In the genomic region with DNA sequence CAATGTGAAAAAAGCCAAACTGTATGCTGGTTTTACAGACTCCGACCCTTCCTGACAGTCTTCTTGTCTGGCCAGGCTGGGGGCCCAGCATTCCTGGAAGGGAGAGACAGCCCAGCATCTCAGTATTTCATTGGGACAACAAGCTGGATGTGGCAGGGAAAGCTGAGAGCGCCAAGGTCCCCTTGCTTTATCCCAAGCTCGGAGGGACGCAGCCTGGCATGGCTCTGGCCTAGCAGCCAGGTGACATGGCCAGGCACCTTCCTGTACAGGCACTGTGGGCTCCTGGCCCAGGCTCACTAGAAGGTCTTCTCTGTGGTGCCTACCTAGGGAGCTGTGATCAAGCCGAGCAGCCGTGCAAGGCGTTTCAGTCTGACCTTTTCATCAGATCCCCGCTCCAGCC, we compare ENCODE assay signal across 25 cellular contexts. TPM values are rescaled to one million over a fixed set of nuclear protein-coding genes. Genes with fewer than 3 reads are reported as not detected.
DNase-seq lines count a peak whose midpoint lies in the region; ATAC-seq and TF ChIP-seq lines count a peak whose summit lies in the region.
"Had no signal": no experiment of that assay in that cellular context is flagged by ENCODE, and none has a peak within 500 bp of the region (broad histone marks: within the 10 kb centered on the region; RNA-seq: fewer than 3 reads in every experiment).

No MANE protein-coding gene starts in this region.

- ATAC-seq in heart right ventricle (no peak), SK-N-SH treated with all-trans-retinoic acid at 6 μM for 48 hours (no peak), HG03342 (IDR thresholded peaks at IDR 0.05; ENCODE audit: unreplicated experiment) (no peak)
- ATAC-seq: GM12878 had no signal

- H3K27me3 ChIP-seq in right atrium auricular region (no peaks in the 10 kb centered on the region), heart right ventricle (no peaks in the 10 kb centered on the region), ascending aorta (no peaks in the 10 kb centered on the region), osteoblast (ENCODE audit: insufficient read depth, low read length) (no peaks in the 10 kb centered on the region)

- H4K20me1 ChIP-seq in osteoblast (ENCODE audit: insufficient read depth, low read length), result no peaks in the 10 kb centered on the region

- H3K79me2 ChIP-seq in osteoblast (ENCODE audit: insufficient read depth, low read length), result no peaks in the 10 kb centered on the region

- H3K27ac ChIP-seq in right atrium auricular region (no peak overlapping the region), heart right ventricle (no peak overlapping the region), ascending aorta (peak overlapping the region; percentile 64 to 74), osteoblast (ENCODE audit: low read depth, low read length) (peak overlapping the region; percentile 60)
- H3K27ac ChIP-seq: GM23248 had no signal

- intact Hi-C loops in heart right ventricle (cut with DNase I) (loop anchor here in 4 of 10 donors (5.0 to 10.0 kb wide), 3 partner anchors 224 to 402 kb away; no protein-coding TSS in a partner anchor), ascending aorta (cut with DNase I) (loop anchor here (2.0 kb wide), 1 partner anchor 24 kb away; no protein-coding TSS in a partner anchor)

- H3K36me3 ChIP-seq in right atrium auricular region, result peaks cover 52% of the 10 kb centered on the region
- H3K36me3 ChIP-seq in heart right ventricle, result peaks cover 0 to 63% (median 45%) of the 10 kb centered on the region in 9 donors
- H3K36me3 ChIP-seq in ascending aorta, result peaks cover 56 to 58% of the 10 kb centered on the region in 2 donors
- H3K36me3 ChIP-seq in osteoblast (ENCODE audit: insufficient read depth, low read length), result peaks cover 57% of the 10 kb centered on the region

- no peak overlapping the region for H3K4me2 ChIP-seq in osteoblast (ENCODE audit: insufficient read depth, low read length)

- H3K9me3 ChIP-seq in right atrium auricular region, result no peaks in the 10 kb centered on the region
- no peaks in the 10 kb centered on the region for H3K9me3 ChIP-seq in heart right ventricle
- no peaks in the 10 kb centered on the region for H3K9me3 ChIP-seq in ascending aorta
- H3K9me3 ChIP-seq in osteoblast (ENCODE audit: low read depth, low read length), result no peaks in the 10 kb centered on the region

- 91 to 93% methylated on average over 8 of the region's 8 CpGs for WGBS in heart right ventricle, 2 donors

- H3K4me1 ChIP-seq in right atrium auricular region, result peaks cover 0 to 21% of the 10 kb centered on the region in 2 donors
- peaks cover 0 to 22% (median 13%) of the 10 kb centered on the region in 9 donors for H3K4me1 ChIP-seq in heart right ventricle
- H3K4me1 ChIP-seq in ascending aorta, result peaks cover 0 to 10% of the 10 kb centered on the region in 2 donors
- peaks cover 17% of the 10 kb centered on the region for H3K4me1 ChIP-seq in osteoblast (ENCODE audit: insufficient read depth, low read length)

- TF ChIP-seq CTCF in right atrium auricular region (IDR thresholded peaks at IDR 0.05) (no peak), heart right ventricle (IDR thresholded peaks at IDR 0.05) (no peak), ascending aorta (IDR thresholded peaks at IDR 0.05) (no peak), osteoblast (IDR thresholded peaks at IDR 0.05; ENCODE audit: extremely low read depth, low read depth, low read length) (no peak)

- H3K4me3 ChIP-seq in right atrium auricular region, result no peak overlapping the region
- no peak overlapping the region for H3K4me3 ChIP-seq in heart right ventricle
- H3K4me3 ChIP-seq in ascending aorta, result no peak overlapping the region
- no peak overlapping the region for H3K4me3 ChIP-seq in osteoblast (ENCODE audit: insufficient read depth, low read length)
- H3K4me3 ChIP-seq: GM12878, GM23248 had no signal

- peak; percentile 54 for DNase-seq in right atrium auricular region (ENCODE audit: low spot score)
- no peak for DNase-seq in heart right ventricle
- no peak for DNase-seq in ascending aorta (ENCODE audit: low spot score in 2 of 2)
- no peak for DNase-seq in osteoblast (ENCODE audit: insufficient read length, low spot score, missing footprints)
- DNase-seq in NCI-H1417 treated with DMSO at 0.1 percent for 48 hours (lab: John Stamatoyannopoulos, UW), result no peak
- DNase-seq in LoVo (ENCODE audit: low spot score), result no peak
- DNase-seq: CD4-positive, CD25-positive, alpha-beta regulatory T cell; DMS 273 treated with DMSO at 0.1 percent for 48 hours; DND-41; GM23248; HCEC 1CT; KG1; MV-4-11; NCI-H1105 treated with DMSO at 0.1 percent for 48 hours; NCI-H1694; NCI-H2081; NCI-H2171; NCI-H345; NCI-H524; NCI-H774; Right ventricle myocardium superior; SW 1271 had no signal

- no peak overlapping the region for H2AFZ ChIP-seq in osteoblast (ENCODE audit: low read length)
- H2AFZ ChIP-seq: GM23248 had no signal

TF ChIP-seq in SK-N-SH treated with all-trans-retinoic acid at 6 μM for 48 hours, 23 proteins besides CTCF, POLR2A, EP300 and RAD21:
- no peak for TF ChIP-seq BACH2 (CRISPR knock-in tag; IDR thresholded peaks at IDR 0.05; ENCODE audit: borderline replicate concordance)
- TF ChIP-seq TCF4 (CRISPR knock-in tag; IDR thresholded peaks at IDR 0.05; ENCODE audit: borderline replicate concordance), result no peak
- no peak for TF ChIP-seq ZNF70 (CRISPR knock-in tag; IDR thresholded peaks at IDR 0.05)
- no peak for TF ChIP-seq ZNF565 (CRISPR knock-in tag; conservative IDR thresholded peaks at IDR 0.05; ENCODE audit: low read depth)
- TF ChIP-seq ESRRG (CRISPR knock-in tag; IDR thresholded peaks at IDR 0.05), result no peak

RNA-seq across cellular contexts. Expression of gene UMPS, which starts 33.0 kb away (rescaled TPM):
- total RNA-seq in right atrium auricular region (10 to 100 TPM in 1 of 2 donors, 1 to 10 TPM in 1; 6.6 to 14.3 TPM), heart right ventricle (10 to 100 TPM in 3 of 10 donors, 1 to 10 TPM in 7; 4.9 to 14.4 (median 7.7) TPM), ascending aorta (4.5 TPM), osteoblast (19.5 and 21.8 TPM in 2 replicates)
- 1 to 10 TPM; 3.1 to 6.5 TPM for polyA plus RNA-seq in heart right ventricle

Comparison
In these comparisons a context has a peak if more than half of its experiments do, and no peak if none do; other contexts are left out.
1. H3K27ac ChIP-seq: peak in ascending aorta (2 of 2) and osteoblast (single experiment); none in right atrium auricular region (0 of 2) and heart right ventricle (0 of 10).